15 cellular contexts compared by ENCODE assay signal in the genomic region with DNA sequence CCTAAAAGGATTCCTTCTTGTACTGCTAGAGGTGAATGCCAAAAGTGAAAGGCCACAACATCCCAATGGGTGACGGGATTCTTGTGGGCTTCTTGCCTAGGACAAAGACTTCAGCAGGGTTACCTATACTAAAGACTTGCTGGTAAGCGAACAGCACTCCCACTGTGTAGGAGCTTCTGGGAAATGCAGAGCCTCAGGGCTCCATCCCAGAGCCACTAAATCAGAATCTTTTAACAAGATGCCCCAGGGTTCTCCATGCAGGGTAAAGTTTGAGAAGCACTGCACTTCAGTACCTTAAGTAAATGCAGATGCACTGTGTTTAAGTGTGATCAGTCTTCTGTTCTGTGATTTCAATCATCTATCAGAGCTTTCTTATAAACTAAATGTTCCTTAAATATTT.
"Had no signal": no experiment of that assay in that cellular context is flagged by ENCODE, and none has a peak within 500 bp of the region (broad histone marks: within the 10 kb centered on the region; RNA-seq: fewer than 3 reads in every experiment).

No MANE protein-coding gene starts in this region.

- H3K27me3 ChIP-seq: dorsolateral prefrontal cortex, ovary had no signal

- FAIRE-seq: islet of Langerhans had no signal

- DNase-seq: activated CD4-positive, alpha-beta T cell treated with anti-CD3 and anti-CD28 coated beads, Interleukin-2, amount 50 U/mL, for 1 hour; activated CD8-positive, alpha-beta memory T cell treated with anti-CD3 and anti-CD28 coated beads, Interleukin-2, amount 50 U/mL, for 4 hours; activated naive CD4-positive, alpha-beta T cell treated with anti-CD3 and anti-CD28 coated beads, Interleukin-2, amount 10 ng/mL, durations not matched to agents 7 days and 5 days; amniotic stem cell; dorsolateral prefrontal cortex; foreskin fibroblast; left ventricle myocardium superior; ovary; SIG-M5; stimulated activated CD4-positive, alpha-beta T cell treated with anti-CD3 and anti-CD28 coated beads, Interleukin-12 subunit alpha, Interleukin-12 subunit beta, amount 100 ng/mL, for 4 hours; stimulated activated naive CD8-positive, alpha-beta T cell treated with anti-CD3 and anti-CD28 coated beads, Interleukin-15, amount 100 ng/mL, for 72 hours had no signal

- H3K27ac Mint-ChIP-seq: activated naive CD4-positive, alpha-beta T cell treated with anti-CD3 and anti-CD28 coated beads, Interleukin-2, amount 10 ng/mL, durations not matched to agents 7 days and 5 days; brain; stimulated activated naive CD8-positive, alpha-beta T cell treated with anti-CD3 and anti-CD28 coated beads, Interleukin-15, amount 100 ng/mL, for 72 hours had no signal

- ATAC-seq: esophagus mucosa; stimulated activated naive CD8-positive, alpha-beta T cell treated with anti-CD3 and anti-CD28 coated beads, Interleukin-15, amount 100 ng/mL, for 72 hours had no signal

- H3K4me3 ChIP-seq: dorsolateral prefrontal cortex, ovary, thoracic aorta had no signal

- H3K27me3 Mint-ChIP-seq: activated naive CD4-positive, alpha-beta T cell treated with anti-CD3 and anti-CD28 coated beads, Interleukin-2, amount 10 ng/mL, durations not matched to agents 7 days and 5 days; stimulated activated naive CD8-positive, alpha-beta T cell treated with anti-CD3 and anti-CD28 coated beads, Interleukin-15, amount 100 ng/mL, for 72 hours had no signal

- H3K4me3 Mint-ChIP-seq: activated naive CD4-positive, alpha-beta T cell treated with anti-CD3 and anti-CD28 coated beads, Interleukin-2, amount 10 ng/mL, durations not matched to agents 7 days and 5 days; brain; stimulated activated naive CD8-positive, alpha-beta T cell treated with anti-CD3 and anti-CD28 coated beads, Interleukin-15, amount 100 ng/mL, for 72 hours had no signal

- H3K36me3 ChIP-seq: ovary had no signal
